10 cellular contexts compared by ENCODE assay signal in the genomic region with DNA sequence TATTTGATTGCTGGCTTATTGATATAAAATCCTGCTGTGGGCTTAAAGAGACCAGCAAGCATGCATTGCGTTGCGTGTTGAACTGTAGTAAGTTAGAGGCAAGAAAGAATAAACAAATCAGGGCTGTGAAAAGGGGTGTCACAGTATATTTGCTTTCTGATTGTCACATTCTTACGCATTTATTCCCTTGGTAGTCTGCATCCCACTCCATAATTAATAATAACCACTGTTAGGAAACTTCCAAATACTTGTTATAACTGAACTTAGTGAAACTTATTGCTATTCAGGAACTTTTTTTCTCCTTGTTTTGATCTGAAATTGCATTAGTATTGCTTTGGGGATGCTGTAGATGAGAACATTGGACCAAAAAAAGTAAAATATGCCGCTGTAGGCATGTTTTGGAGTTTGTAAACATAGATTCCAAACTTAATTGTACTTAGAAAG. TPM values are rescaled to one million over a fixed set of nuclear protein-coding genes. Genes with fewer than 3 reads are reported as not detected.
DNase-seq lines count a peak whose midpoint lies in the region; ATAC-seq and TF ChIP-seq lines count a peak whose summit lies in the region.
"Had no signal": no experiment of that assay in that cellular context is flagged by ENCODE, and none has a peak within 500 bp of the region (broad histone marks: within the 10 kb centered on the region; RNA-seq: fewer than 3 reads in every experiment).

No MANE protein-coding gene starts in this region.

- H3K27ac Mint-ChIP-seq in H9 = peak overlapping the region; percentile 95 to 98 (median 96); a peak in 6 of 7 replicates
- no peak overlapping the region for H3K27ac Mint-ChIP-seq in T-helper 17 cell
- H3K27ac Mint-ChIP-seq: activated naive CD8-positive, alpha-beta T cell had no signal

- H3K4ac ChIP-seq in H9 (ENCODE audit: low read depth, low read length) = no peak overlapping the region

- no peak overlapping the region for H3K56ac ChIP-seq in H9 (ENCODE audit: insufficient read length, low read depth, low read length)

- H4K8ac ChIP-seq in H9 (replicated peaks; ENCODE audit: insufficient read length, low read depth, low read length) = no peak overlapping the region

- H3K4me3 Mint-ChIP-seq in H9 = peak overlapping the region; percentile 79 to 92
- no peak overlapping the region for H3K4me3 Mint-ChIP-seq in T-helper 17 cell

- H3K27ac ChIP-seq in H9 (ENCODE audit: insufficient read length, low read depth, low read length) = peak overlapping the region; percentile 24
- peak overlapping the region; percentile 62 for H3K27ac ChIP-seq in angular gyrus (ENCODE audit: low read depth, low read length)
- peak overlapping the region; percentile 30 for H3K27ac ChIP-seq in layer of hippocampus (ENCODE audit: low read depth, low read length)
- H3K27ac ChIP-seq in sigmoid colon = peak overlapping the region; percentile 79 to 90 (median 84)

- H3K4me3 ChIP-seq in sigmoid colon = peak overlapping the region; percentile 47 to 76 (median 67)

- intact Hi-C loops in sigmoid colon (cut with DNase I) = loop anchor here (5.0 to 10.0 kb wide), 6 partner anchors 68 to 614 kb away; partner anchors contain the start of gene SGCE

- peaks cover 8% of the 10 kb centered on the region; the same call in 1 of the 2 replicates for H3K4me1 ChIP-seq in H9 (ENCODE audit: insufficient read depth, low read length)
- peaks cover 0 to 51% (median 17%) of the 10 kb centered on the region in 4 donors for H3K4me1 ChIP-seq in sigmoid colon

- H2BK120ac ChIP-seq in H9 (ENCODE audit: low read depth, low read length, poor library complexity, severe bottlenecking) = no peak overlapping the region

- H2BK5ac ChIP-seq in H9 (ENCODE audit: insufficient read length, low read length) = no peak overlapping the region

- H2BK15ac ChIP-seq in H9 (ENCODE audit: low read depth, low read length) = no peak overlapping the region

- H4K20me1 ChIP-seq in H9 (ENCODE audit: control insufficient read depth, insufficient read depth, insufficient read length) = no peaks in the 10 kb centered on the region

- H3K79me1 ChIP-seq in H9 (ENCODE audit: insufficient read depth, low read depth, low read length, poor library complexity, severe bottlenecking) = no peaks in the 10 kb centered on the region

- H4K5ac ChIP-seq in H9 (ENCODE audit: insufficient read length, low read depth, low read length) = no peak overlapping the region

- peak overlapping the region; percentile 89 for H3K4me2 ChIP-seq in H9 (ENCODE audit: insufficient read depth, insufficient read length, low read length)

- no peak overlapping the region for H2BK12ac ChIP-seq in H9 (ENCODE audit: insufficient read length, low read depth, low read length)

- H3K23me2 ChIP-seq in H9 (ENCODE audit: insufficient read length, low read depth, low read length, poor library complexity, severe bottlenecking) = no peaks in the 10 kb centered on the region

- H3K27me3 Mint-ChIP-seq in H9 (ENCODE audit: low read depth) (no peaks in the 10 kb centered on the region), T-helper 17 cell (peaks cover 47% of the 10 kb centered on the region)

- H3K27me3 ChIP-seq in H9 (ENCODE audit: insufficient read depth, low read length) (no peaks in the 10 kb centered on the region), layer of hippocampus (ENCODE audit: control insufficient read depth, insufficient read depth, low read length) (peaks cover 3% of the 10 kb centered on the region), sigmoid colon (no peaks in the 10 kb centered on the region)

- H3K4me1 Mint-ChIP-seq in H9 (peaks cover 57 to 59% of the 10 kb centered on the region in 2 experiments), T-helper 17 cell (peaks cover 5% of the 10 kb centered on the region)

- H3K36me3 Mint-ChIP-seq in H9 (ENCODE audit: insufficient read depth in 1 of 3, low read depth in 3 of 3) = peaks cover 5 to 16% (median 5%) of the 10 kb centered on the region in 3 experiments
- H3K36me3 Mint-ChIP-seq in T-helper 17 cell (ENCODE audit: low read depth) = no peaks in the 10 kb centered on the region
- H3K36me3 Mint-ChIP-seq: activated naive CD8-positive, alpha-beta T cell had no signal

- ATAC-seq in GM21723 (IDR thresholded peaks at IDR 0.05; ENCODE audit: unreplicated experiment) (no peak), GM21737 (IDR thresholded peaks at IDR 0.05; ENCODE audit: unreplicated experiment) (no peak), T-helper 17 cell (no peak)

- no peaks in the 10 kb centered on the region for H3K79me2 ChIP-seq in H9 (ENCODE audit: insufficient read depth, low read length)

- H3T11ph ChIP-seq in H9 (ENCODE audit: low read length) = no peak overlapping the region

- H3K14ac ChIP-seq in H9 (ENCODE audit: insufficient read depth, low read length) = no peak overlapping the region

- DNase-seq in H9 (no peak), sigmoid colon (no peak), activated T-cell treated with anti-CD3 and anti-CD28 coated beads for 4 hours (no peak), T-helper 17 cell (no peak)
- DNase-seq: T-helper 9 cell had no signal

- no peaks in the 10 kb centered on the region for H3K9me3 Mint-ChIP-seq in H9

- no peak overlapping the region for H3K23ac ChIP-seq in H9 (ENCODE audit: insufficient read length, low read depth, low read length)

- WGBS in H9 (ENCODE audit: extremely low coverage, insufficient read length, low lambda C conversion rate) = no CpG with 5 or more reads among the region's 4 CpGs
- whole genome bisulfite sequencing in sigmoid colon, 2 donors = 24 to 65% methylated on average over 4 of the region's 4 CpGs

- TF ChIP-seq CTCF in H9 (conservative IDR thresholded peaks at IDR 0.05) (no peak), sigmoid colon (IDR thresholded peaks at IDR 0.05) (no peak)

- no peak overlapping the region for H2AFZ ChIP-seq in H9 (ENCODE audit: low read length)

- TF ChIP-seq POLR2A in sigmoid colon (IDR thresholded peaks at IDR 0.05) = no peak

- peak overlapping the region; percentile 70 for H3K9ac ChIP-seq in H9 (ENCODE audit: extremely low read depth, insufficient read length, low read length)

- H3K9me3 ChIP-seq in H9 (ENCODE audit: control insufficient read depth, low read depth, low read length) (no peaks in the 10 kb centered on the region), sigmoid colon (no peaks in the 10 kb centered on the region), T-helper 17 cell (ENCODE audit: control insufficient read depth, low read length, poor library complexity, severe bottlenecking) (no peaks in the 10 kb centered on the region)

- no peaks in the 10 kb centered on the region for H3K36me3 ChIP-seq in sigmoid colon

- no peak overlapping the region for H2AK5ac ChIP-seq in H9 (ENCODE audit: insufficient read length, low read length)

- no peak overlapping the region for H4K91ac ChIP-seq in H9 (ENCODE audit: insufficient read length, low read depth, low read length)

- TF ChIP-seq EP300 in sigmoid colon (IDR thresholded peaks at IDR 0.05) = no peak

- no peak overlapping the region for H2BK20ac ChIP-seq in H9 (ENCODE audit: low read depth, low read length, poor library complexity, severe bottlenecking)

- H3K18ac ChIP-seq in H9 (ENCODE audit: insufficient read length, low read depth, low read length) = no peak overlapping the region

RNA-seq across cellular contexts. Expression of gene PPP1R9A, which starts 1.7 kb away (rescaled TPM):
- total RNA-seq in H9 (2021) (17.0 and 17.3 TPM in 2 replicates), sigmoid colon (10 to 100 TPM; 43.5 to 51.3 (median 46.1) TPM), T-helper 17 cell (under 1 TPM; 0.02 to 0.08 TPM)
- 1 to 10 TPM; 1.8 to 2.7 (median 2.1) TPM for polyA plus RNA-seq in sigmoid colon

Comparison
In these comparisons a context has a peak if more than half of its experiments do, and no peak if none do; other contexts are left out.
1. H3K27ac ChIP-seq: peak in every context shown above with its lines; median percentile 84 in sigmoid colon; 62 in angular gyrus; 30 in layer of hippocampus; 24 in H9.
2. RNA of gene PPP1R9A, which starts 1.7 kb away (total RNA-seq): 43.5 to 51.3 TPM in sigmoid colon and 17.0 to 17.3 TPM in H9; 0.02 to 0.08 TPM in T-helper 17 cell; every median in the first group is over 10 times any median in the second.